ENCODE assay signal across 20 cellular contexts in genomic region chr4:187362937-187363336, GRCh38.
"Had no signal": no experiment of that assay in that cellular context is flagged by ENCODE, and none has a peak within 500 bp of the region (broad histone marks: within the 10 kb centered on the region; RNA-seq: fewer than 3 reads in every experiment).

No MANE protein-coding gene starts in this region.

- H3K9me3 ChIP-seq: heart left ventricle, left ventricle myocardium inferior, mucosa of descending colon, right atrium auricular region, right lobe of liver, stomach, testis, thyroid gland, transverse colon, upper lobe of left lung had no signal

- ATAC-seq: mucosa of descending colon; naive thymus-derived CD8-positive, alpha-beta T cell; right lobe of liver; stimulated activated naive CD8-positive, alpha-beta T cell treated with anti-CD3 and anti-CD28 coated beads, Interleukin-15, Interleukin-2, amounts not matched to agents 100 U/mL and 50 U/mL, for 24 hours had no signal

- H3K36me3 Mint-ChIP-seq: immature natural killer cell; naive thymus-derived CD8-positive, alpha-beta T cell; stimulated activated naive B cell treated with anti-CD40 and anti-IgM and Interleukin-4, amounts not matched to agents 10 μg/mL and 1 μg/mL and 100 μg/mL, for 72 hours had no signal

- H3K36me3 ChIP-seq: heart left ventricle, left ventricle myocardium inferior, right atrium auricular region, right lobe of liver, stomach, thyroid gland, transverse colon, upper lobe of left lung had no signal

- H3K27me3 Mint-ChIP-seq: naive thymus-derived CD8-positive, alpha-beta T cell; stimulated activated naive B cell treated with anti-CD40 and anti-IgM and Interleukin-4, amounts not matched to agents 10 μg/mL and 1 μg/mL and 100 μg/mL, for 72 hours had no signal

- H3K79me2 ChIP-seq: parathyroid adenoma had no signal

- H3K27ac ChIP-seq: heart left ventricle, left ventricle myocardium inferior, parathyroid adenoma, right atrium auricular region, right lobe of liver, skin epidermis, stomach, testis, thyroid gland, transverse colon, upper lobe of left lung had no signal

- H2AFZ ChIP-seq: parathyroid adenoma had no signal

- H3K4me1 ChIP-seq: heart left ventricle, left ventricle myocardium inferior, parathyroid adenoma, right atrium auricular region, right lobe of liver, stomach, testis, thyroid gland, transverse colon had no signal

- DNase-seq: glutamatergic neuron; heart left ventricle; immature natural killer cell; left ventricle myocardium inferior; mucosa of descending colon; naive thymus-derived CD8-positive, alpha-beta T cell; right lobe of liver; stimulated activated CD4-positive, alpha-beta T cell treated with anti-CD3 and anti-CD28 coated beads, Interleukin-4, amount 100 ng/mL, for 4 hours; stimulated activated CD8-positive, alpha-beta memory T cell treated with anti-CD3 and anti-CD28 coated beads, Interleukin-4, amount 100 ng/mL, for 48 hours; stimulated activated naive B cell treated with anti-CD40 and anti-IgM and Interleukin-4, amounts not matched to agents 10 μg/mL and 1 μg/mL and 100 μg/mL, for 72 hours; stimulated activated naive CD8-positive, alpha-beta T cell treated with anti-CD3 and anti-CD28 coated beads, Interleukin-15, Interleukin-2, amounts not matched to agents 100 U/mL and 50 U/mL, for 24 hours; stomach; testis; thyroid gland; transverse colon had no signal

- H3K27ac Mint-ChIP-seq: immature natural killer cell; naive thymus-derived CD8-positive, alpha-beta T cell; stimulated activated naive B cell treated with anti-CD40 and anti-IgM and Interleukin-4, amounts not matched to agents 10 μg/mL and 1 μg/mL and 100 μg/mL, for 72 hours had no signal

- H3K4me3 ChIP-seq: heart left ventricle, left ventricle myocardium inferior, lung, mucosa of descending colon, right atrium auricular region, right lobe of liver, skin epidermis, stomach, testis, thyroid gland, transverse colon, upper lobe of left lung had no signal

- H3K4me1 Mint-ChIP-seq: immature natural killer cell; naive thymus-derived CD8-positive, alpha-beta T cell; stimulated activated naive B cell treated with anti-CD40 and anti-IgM and Interleukin-4, amounts not matched to agents 10 μg/mL and 1 μg/mL and 100 μg/mL, for 72 hours had no signal

- H3K9ac ChIP-seq: parathyroid adenoma had no signal

- H3K27me3 ChIP-seq: heart left ventricle, right atrium auricular region, right lobe of liver, stomach, testis, thyroid gland, transverse colon, upper lobe of left lung had no signal

- H3K4me3 Mint-ChIP-seq: immature natural killer cell; naive thymus-derived CD8-positive, alpha-beta T cell; stimulated activated naive B cell treated with anti-CD40 and anti-IgM and Interleukin-4, amounts not matched to agents 10 μg/mL and 1 μg/mL and 100 μg/mL, for 72 hours had no signal
